Comparison of ENCODE assay signal across 15 cellular contexts in the genomic region with DNA sequence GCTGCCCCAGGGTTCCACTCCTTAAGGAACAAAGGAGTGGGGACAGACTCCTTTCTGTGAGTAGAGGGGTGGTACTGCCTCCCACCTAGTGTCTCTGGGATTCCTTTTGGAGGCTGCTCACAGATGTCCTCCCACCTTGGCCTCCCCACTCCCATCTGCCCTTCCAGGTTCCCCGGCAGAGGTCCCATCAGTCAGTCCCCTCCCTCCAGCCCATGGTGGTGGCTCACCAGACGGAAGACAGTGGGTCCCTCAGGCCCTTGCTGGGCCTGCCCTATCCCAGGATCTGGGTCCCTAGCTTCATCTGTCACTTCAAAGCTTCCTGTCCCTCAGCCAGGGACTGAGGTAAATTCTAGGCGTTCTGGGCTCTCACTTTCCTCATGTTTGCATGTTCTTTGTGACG. TPM values are rescaled to one million over a fixed set of nuclear protein-coding genes. Genes with fewer than 3 reads are reported as not detected.
DNase-seq lines count a peak whose midpoint lies in the region; ATAC-seq and TF ChIP-seq lines count a peak whose summit lies in the region.
"Had no signal": no experiment of that assay in that cellular context is flagged by ENCODE, and none has a peak within 500 bp of the region (broad histone marks: within the 10 kb centered on the region; RNA-seq: fewer than 3 reads in every experiment).

No MANE protein-coding gene starts in this region.

- no peak for TF ChIP-seq CTCF in C4-2B (conservative IDR thresholded peaks at IDR 0.05)
- no peak for TF ChIP-seq CTCF in VCaP (conservative IDR thresholded peaks at IDR 0.05)
- no peak for TF ChIP-seq CTCF in right lobe of liver (IDR thresholded peaks at IDR 0.05)
- no peak for TF ChIP-seq CTCF in CD4-positive, alpha-beta T cell (IDR thresholded peaks at IDR 0.05)
- TF ChIP-seq CTCF in natural killer cell (IDR thresholded peaks at IDR 0.05) = no peak

- ATAC-seq in right lobe of liver = no peak
- no peak for ATAC-seq in CD4-positive, alpha-beta T cell (ENCODE audit: poor library complexity)
- ATAC-seq in natural killer cell = no peak

- no peak overlapping the region for H3K4me3 Mint-ChIP-seq in CD4-positive, alpha-beta T cell
- H3K4me3 Mint-ChIP-seq in natural killer cell = no peak overlapping the region

- intact Hi-C loops in right lobe of liver (cut with DNase I) (loop anchor here (10.0 kb wide), 1 partner anchor 53 kb away; no protein-coding TSS in a partner anchor), natural killer cell (cut with micrococcal nuclease) (no loop called here)
- intact Hi-C loops in CD4-positive, alpha-beta T cell (cut with DNase I, micrococcal nuclease) = no loop called here

- no peaks in the 10 kb centered on the region for H3K9me3 ChIP-seq in right lobe of liver
- H3K9me3 ChIP-seq in CD4-positive, alpha-beta T cell (ENCODE audit: control insufficient read depth, low read length) = no peaks in the 10 kb centered on the region
- H3K9me3 ChIP-seq: BE2C had no signal

- H3K9me3 Mint-ChIP-seq in CD4-positive, alpha-beta T cell = no peaks in the 10 kb centered on the region
- H3K9me3 Mint-ChIP-seq in natural killer cell = no peaks in the 10 kb centered on the region

- no peaks in the 10 kb centered on the region for H3K27me3 Mint-ChIP-seq in CD4-positive, alpha-beta T cell
- H3K27me3 Mint-ChIP-seq in natural killer cell (ENCODE audit: low read depth in 2 of 2) = no peaks in the 10 kb centered on the region
- H3K27me3 Mint-ChIP-seq: IgD-negative memory B cell had no signal

- H3K36me3 ChIP-seq in right lobe of liver = no peaks in the 10 kb centered on the region
- H3K36me3 ChIP-seq: BE2C had no signal

- peaks cover 10% of the 10 kb centered on the region for H3K4me1 Mint-ChIP-seq in CD4-positive, alpha-beta T cell (ENCODE audit: low read depth)
- peaks cover 33 to 73% of the 10 kb centered on the region in 2 donors for H3K4me1 Mint-ChIP-seq in natural killer cell

- H3K27me3 ChIP-seq in right lobe of liver = no peaks in the 10 kb centered on the region
- no peaks in the 10 kb centered on the region for H3K27me3 ChIP-seq in CD4-positive, alpha-beta T cell (ENCODE audit: control insufficient read depth, insufficient read depth, low read length)
- H3K27me3 ChIP-seq: BE2C had no signal

- no peak overlapping the region for H3K4me3 ChIP-seq in right lobe of liver

- DNase-seq in right lobe of liver (peak in 1 of 3 donors; percentile 48), natural killer cell (no peak), occipital lobe (lab: John Stamatoyannopoulos, UW) (no peak)
- peak; percentile 17 for DNase-seq in stimulated activated CD8-positive, alpha-beta memory T cell treated with anti-CD3 and anti-CD28 coated beads, Interleukin-4, amount 100 ng/mL, for 48 hours
- no peak for DNase-seq in CD4-positive, alpha-beta T cell
- DNase-seq: BE2C, COR-L47, DMS153, HCEC 1CT, NCI-H1436, NCI-H2029 treated with DMSO at 0.1 percent for 48 hours, NCI-H510A treated with DMSO at 0.1 percent for 48 hours had no signal

- CTCF ChIA-PET in CD4-positive, alpha-beta T cell (lab: Charles Lee) = no interaction called here

- H3K27ac ChIP-seq in C4-2B (peak overlapping the region; percentile 91), VCaP (peak overlapping the region; percentile 98), right lobe of liver (peak overlapping the region; percentile 77 to 91 (median 83))
- no peak overlapping the region for H3K27ac ChIP-seq in CD4-positive, alpha-beta T cell (ENCODE audit: low read depth, low read length)

- TF ChIP-seq POLR2A in right lobe of liver (IDR thresholded peaks at IDR 0.05) = no peak

- peaks cover 0 to 56% (median 27%) of the 10 kb centered on the region in 4 donors for H3K4me1 ChIP-seq in right lobe of liver
- H3K4me1 ChIP-seq: BE2C had no signal

- WGBS in right lobe of liver (ENCODE audit: insufficient coverage, low coverage, low lambda C conversion rate, missing lambda C conversion rate) = 71% methylated on average over 3 of the region's 4 CpGs

- H3K27ac Mint-ChIP-seq in CD4-positive, alpha-beta T cell = no peak overlapping the region
- peak overlapping the region in 1 of 2 donors; percentile 58 for H3K27ac Mint-ChIP-seq in natural killer cell

- H3K36me3 Mint-ChIP-seq in CD4-positive, alpha-beta T cell (ENCODE audit: low read depth) = no peaks in the 10 kb centered on the region
- no peaks in the 10 kb centered on the region for H3K36me3 Mint-ChIP-seq in natural killer cell
- H3K36me3 Mint-ChIP-seq: IgD-negative memory B cell had no signal

- POLR2A ChIA-PET in CD4-positive, alpha-beta T cell (lab: Charles Lee) = no interaction called here

RNA-seq across cellular contexts. Expression of gene NEK6, which starts 35.6 kb away (rescaled TPM):
- total RNA-seq in right lobe of liver (100 to 1,000 TPM in 1 of 6 experiments, 10 to 100 TPM in 5; 61.6 to 128 (median 67.5) TPM), natural killer cell (10 to 100 TPM; 25.0 to 34.9 (median 33.0) TPM), occipital lobe (26.2 TPM)
- 1 to 10 TPM in 1 of 2 experiments, under 1 TPM in 1; 0.89 to 1.7 TPM for total RNA-seq in CD4-positive, alpha-beta T cell

Comparison
In these comparisons a context has a peak if more than half of its experiments do, and no peak if none do; other contexts are left out.
1. intact Hi-C loops: an anchor here in right lobe of liver (10.0 kb wide); none called in CD4-positive, alpha-beta T cell and natural killer cell.